8 cellular contexts compared by ENCODE assay signal in genomic region chr2:202378661-202379338, GRCh38. TPM values are rescaled to one million over a fixed set of nuclear protein-coding genes. Genes with fewer than 3 reads are reported as not detected.
DNase-seq lines count a peak whose midpoint lies in the region; ATAC-seq and TF ChIP-seq lines count a peak whose summit lies in the region.

No MANE protein-coding gene starts in this region.

- no peak for ATAC-seq in natural killer cell

- peak overlapping the region; percentile 87 for H3K4me2 ChIP-seq in BLaER1

- no peak overlapping the region for H3K27ac ChIP-seq in BLaER1
- no peak overlapping the region for H3K27ac ChIP-seq in effector memory CD4-positive, alpha-beta T cell (ENCODE audit: insufficient read depth, low read length, poor library complexity, severe bottlenecking)

- CTCF ChIA-PET in HEK293T (lab: Yijun Ruan, JAX) = no interaction called here

- intact Hi-C loops in natural killer cell (cut with micrococcal nuclease) = loop anchor here (5.0 to 10.0 kb wide), 2 partner anchors 114 to 859 kb away; partner anchors contain the start of genes CYP20A1 and NOP58

- H3K4me1 Mint-ChIP-seq in natural killer cell = peaks cover 46 to 48% of the 10 kb centered on the region in 2 donors

- H3K4me3 ChIP-seq in BLaER1 = peak overlapping the region; percentile 83
- peak overlapping the region; percentile 94 for H3K4me3 ChIP-seq in MG63
- peak overlapping the region; percentile 16 for H3K4me3 ChIP-seq in effector memory CD4-positive, alpha-beta T cell (ENCODE audit: insufficient read depth, low read depth, low read length, poor library complexity, severe bottlenecking)

- H3K4me1 ChIP-seq in BLaER1 = peaks cover 19% of the 10 kb centered on the region
- peaks cover 10% of the 10 kb centered on the region for H3K4me1 ChIP-seq in effector memory CD4-positive, alpha-beta T cell (ENCODE audit: control insufficient read depth, insufficient read depth, low read length, poor library complexity, severe bottlenecking)

- H3K27me3 ChIP-seq in BLaER1 = peaks cover 49% of the 10 kb centered on the region
- H3K27me3 ChIP-seq in MG63 = no peaks in the 10 kb centered on the region
- no peaks in the 10 kb centered on the region for H3K27me3 ChIP-seq in effector memory CD4-positive, alpha-beta T cell (replicated peaks; ENCODE audit: control insufficient read depth, insufficient read depth, low read length, poor library complexity, severe bottlenecking)

- no peak overlapping the region for H3K9ac ChIP-seq in BLaER1

- peak overlapping the region; percentile 93 for H3K4me3 Mint-ChIP-seq in natural killer cell

- H3K36me3 ChIP-seq in BLaER1 = no peaks in the 10 kb centered on the region
- H3K36me3 ChIP-seq in MG63 = no peaks in the 10 kb centered on the region
- H3K36me3 ChIP-seq in effector memory CD4-positive, alpha-beta T cell (ENCODE audit: control insufficient read depth, insufficient read depth, low read length) = no peaks in the 10 kb centered on the region

- H3K9me3 ChIP-seq in BLaER1 (no peaks in the 10 kb centered on the region), MG63 (no peaks in the 10 kb centered on the region)
- H3K9me3 ChIP-seq in effector memory CD4-positive, alpha-beta T cell (ENCODE audit: control insufficient read depth, low read length) = no peaks in the 10 kb centered on the region

- TF ChIP-seq CTCF in natural killer cell (IDR thresholded peaks at IDR 0.05) (no peak), GM20000 (IDR thresholded peaks at IDR 0.05; ENCODE audit: extremely low read depth, missing control alignments) (no peak)

- POLR2A ChIA-PET in HEK293T (lab: Yijun Ruan, JAX) = interaction anchor here (0.9 to 1.6 kb wide), 2 partner anchors 8 to 107 kb away, joined by 3 to 6 read pairs; no protein-coding TSS in a partner anchor

- DNase-seq in MG63 (no peak), natural killer cell (no peak), iPS-NIHi11 (ENCODE audit: low spot score) (no peak), HEK293T (ENCODE audit: extremely low spot score) (no peak), GM20000 (ENCODE audit: low spot score) (no peak), mucosa of gallbladder (ENCODE audit: low spot score) (no peak)
- DNase-seq in effector memory CD4-positive, alpha-beta T cell = no peak

- H3K27ac Mint-ChIP-seq in natural killer cell = peak overlapping the region; percentile 72 to 73

- H3K36me3 Mint-ChIP-seq in natural killer cell = no peaks in the 10 kb centered on the region

- no peaks in the 10 kb centered on the region for H3K27me3 Mint-ChIP-seq in natural killer cell (ENCODE audit: low read depth in 2 of 2)

- no peaks in the 10 kb centered on the region for H3K9me3 Mint-ChIP-seq in natural killer cell

- H4K20me1 ChIP-seq in BLaER1 = peaks cover 47% of the 10 kb centered on the region

TF ChIP-seq in HEK293T, 16 proteins besides CTCF, POLR2A, EP300 and RAD21:
- TF ChIP-seq ELF4 (IDR thresholded peaks at IDR 0.05) = no peak
- no peak for TF ChIP-seq SP1 (IDR thresholded peaks at IDR 0.05)
- no peak for TF ChIP-seq ARNT (IDR thresholded peaks at IDR 0.05)
- TF ChIP-seq FOXK2 (IDR thresholded peaks at IDR 0.05) = no peak
- no peak for TF ChIP-seq LEF1 (IDR thresholded peaks at IDR 0.05; ENCODE audit: borderline replicate concordance)
- no peak for TF ChIP-seq NFRKB (IDR thresholded peaks at IDR 0.05)
- TF ChIP-seq SUZ12 (IDR thresholded peaks at IDR 0.05) = no peak
- TF ChIP-seq FOXM1 (IDR thresholded peaks at IDR 0.05; ENCODE audit: borderline replicate concordance) = no peak
- no peak for TF ChIP-seq CTBP1 (IDR thresholded peaks at IDR 0.05; ENCODE audit: borderline replicate concordance)
- TF ChIP-seq TARDBP (IDR thresholded peaks at IDR 0.05) = no peak
- no peak for TF ChIP-seq PKNOX1 (IDR thresholded peaks at IDR 0.05)
- no peak for TF ChIP-seq L3MBTL2 (conservative IDR thresholded peaks at IDR 0.05)
- no peak for TF ChIP-seq ZNF384 (IDR thresholded peaks at IDR 0.05)
- TF ChIP-seq BHLHE40 (IDR thresholded peaks at IDR 0.05; ENCODE audit: borderline replicate concordance) = no peak
- no peak for TF ChIP-seq HDGF (IDR thresholded peaks at IDR 0.05; ENCODE audit: borderline replicate concordance)
- no peak for TF ChIP-seq FOXA1 (IDR thresholded peaks at IDR 0.05)

RNA-seq across cellular contexts. Expression of gene BMPR2, which starts 2.7 kb away (rescaled TPM):
- total RNA-seq in MG63 (2014; rRNA removed; shearing (Covaris generic); ENCODE audit: low replicate concordance) = 9.1 and 9.4 TPM in 2 replicates
- total RNA-seq in natural killer cell = 10 to 100 TPM; 17.8 to 25.5 (median 23.2) TPM
- total RNA-seq in mucosa of gallbladder = 57.8 TPM

Comparison
In these comparisons a context has a peak if more than half of its experiments do, and no peak if none do; other contexts are left out.
1. H3K4me3 ChIP-seq: peak in every context shown above with its lines; median percentile 94 in MG63; 83 in BLaER1; 16 in effector memory CD4-positive, alpha-beta T cell.